In genomic region chr16:85652431-85653221, GRCh38 we compare ENCODE assay signal across 1 cellular context.
TF ChIP-seq lines count a peak whose summit lies in the region.

No MANE protein-coding gene starts in this region.

TF ChIP-seq in HepG2, 621 proteins besides CTCF, POLR2A, EP300 and RAD21 (continued from another document):
- TF ChIP-seq PRDM15 (CRISPR knock-in tag; IDR thresholded peaks at IDR 0.05) (no peak), RBM22 (optimal IDR thresholded peaks at IDR 0.05; ENCODE audit: low read length) (peak; percentile 65), ZIK1 (CRISPR knock-in tag; IDR thresholded peaks at IDR 0.05; ENCODE audit: borderline replicate concordance, low read depth) (no peak), RFXANK (CRISPR knock-in tag; IDR thresholded peaks at IDR 0.05) (no peak), ZNF263 (CRISPR knock-in tag; IDR thresholded peaks at IDR 0.05) (peak; percentile 88), ZNF432 (CRISPR knock-in tag; IDR thresholded peaks at IDR 0.05; ENCODE audit: borderline replicate concordance) (no peak), NR2F6 (IDR thresholded peaks at IDR 0.05) (no peak), NR2F6 (CRISPR knock-in tag; IDR thresholded peaks at IDR 0.05) (no peak), ELF1 (CRISPR knock-in tag; IDR thresholded peaks at IDR 0.05) (no peak), RXRB (CRISPR knock-in tag; IDR thresholded peaks at IDR 0.05; ENCODE audit: borderline replicate concordance) (no peak), ATF7 (IDR thresholded peaks at IDR 0.05) (no peak), ATF7 (CRISPR knock-in tag; IDR thresholded peaks at IDR 0.05) (no peak), ZNF768 (CRISPR knock-in tag; IDR thresholded peaks at IDR 0.05) (no peak), ARNT2 (CRISPR knock-in tag; IDR thresholded peaks at IDR 0.05; ENCODE audit: low read depth) (0 out of 2 replicates have a peak, but pooled peaks have one; percentile 16), SAP130 (CRISPR knock-in tag; IDR thresholded peaks at IDR 0.05; ENCODE audit: low read depth) (peak; percentile 23; the same call in 1 of the 2 replicates), ARID4A (CRISPR knock-in tag; IDR thresholded peaks at IDR 0.05; ENCODE audit: borderline replicate concordance) (0 out of 2 replicates have a peak, but pooled peaks have one; percentile 13), JUND (CRISPR knock-in tag; IDR thresholded peaks at IDR 0.05) (no peak), FOXK2 (IDR thresholded peaks at IDR 0.05) (no peak), CENPT (CRISPR knock-in tag; IDR thresholded peaks at IDR 0.05; ENCODE audit: low read depth) (no peak), YEATS4 (CRISPR knock-in tag; IDR thresholded peaks at IDR 0.05; ENCODE audit: borderline replicate concordance) (no peak), GABPB1 (CRISPR knock-in tag; IDR thresholded peaks at IDR 0.05) (0 out of 2 replicates have a peak, but pooled peaks have one; percentile 25), ZNF124 (CRISPR knock-in tag; IDR thresholded peaks at IDR 0.05) (no peak), ZNF225 (CRISPR knock-in tag; IDR thresholded peaks at IDR 0.05) (no peak), ZNF660 (CRISPR knock-in tag; IDR thresholded peaks at IDR 0.05; ENCODE audit: borderline replicate concordance, low read depth) (no peak), RBM39 (IDR thresholded peaks at IDR 0.05; ENCODE audit: low read depth, low read length, poor library complexity, severe bottlenecking) (no peak), ZNF451 (CRISPR knock-in tag; IDR thresholded peaks at IDR 0.05) (no peak), ZNF782 (CRISPR knock-in tag; IDR thresholded peaks at IDR 0.05; ENCODE audit: borderline replicate concordance) (no peak), ZNF607 (CRISPR knock-in tag; IDR thresholded peaks at IDR 0.05; ENCODE audit: borderline replicate concordance) (no peak), ARNT (IDR thresholded peaks at IDR 0.05) (no peak), ZNF207 (IDR thresholded peaks at IDR 0.05; ENCODE audit: borderline replicate concordance) (no peak)
- TF ChIP-seq, protein P1, sequence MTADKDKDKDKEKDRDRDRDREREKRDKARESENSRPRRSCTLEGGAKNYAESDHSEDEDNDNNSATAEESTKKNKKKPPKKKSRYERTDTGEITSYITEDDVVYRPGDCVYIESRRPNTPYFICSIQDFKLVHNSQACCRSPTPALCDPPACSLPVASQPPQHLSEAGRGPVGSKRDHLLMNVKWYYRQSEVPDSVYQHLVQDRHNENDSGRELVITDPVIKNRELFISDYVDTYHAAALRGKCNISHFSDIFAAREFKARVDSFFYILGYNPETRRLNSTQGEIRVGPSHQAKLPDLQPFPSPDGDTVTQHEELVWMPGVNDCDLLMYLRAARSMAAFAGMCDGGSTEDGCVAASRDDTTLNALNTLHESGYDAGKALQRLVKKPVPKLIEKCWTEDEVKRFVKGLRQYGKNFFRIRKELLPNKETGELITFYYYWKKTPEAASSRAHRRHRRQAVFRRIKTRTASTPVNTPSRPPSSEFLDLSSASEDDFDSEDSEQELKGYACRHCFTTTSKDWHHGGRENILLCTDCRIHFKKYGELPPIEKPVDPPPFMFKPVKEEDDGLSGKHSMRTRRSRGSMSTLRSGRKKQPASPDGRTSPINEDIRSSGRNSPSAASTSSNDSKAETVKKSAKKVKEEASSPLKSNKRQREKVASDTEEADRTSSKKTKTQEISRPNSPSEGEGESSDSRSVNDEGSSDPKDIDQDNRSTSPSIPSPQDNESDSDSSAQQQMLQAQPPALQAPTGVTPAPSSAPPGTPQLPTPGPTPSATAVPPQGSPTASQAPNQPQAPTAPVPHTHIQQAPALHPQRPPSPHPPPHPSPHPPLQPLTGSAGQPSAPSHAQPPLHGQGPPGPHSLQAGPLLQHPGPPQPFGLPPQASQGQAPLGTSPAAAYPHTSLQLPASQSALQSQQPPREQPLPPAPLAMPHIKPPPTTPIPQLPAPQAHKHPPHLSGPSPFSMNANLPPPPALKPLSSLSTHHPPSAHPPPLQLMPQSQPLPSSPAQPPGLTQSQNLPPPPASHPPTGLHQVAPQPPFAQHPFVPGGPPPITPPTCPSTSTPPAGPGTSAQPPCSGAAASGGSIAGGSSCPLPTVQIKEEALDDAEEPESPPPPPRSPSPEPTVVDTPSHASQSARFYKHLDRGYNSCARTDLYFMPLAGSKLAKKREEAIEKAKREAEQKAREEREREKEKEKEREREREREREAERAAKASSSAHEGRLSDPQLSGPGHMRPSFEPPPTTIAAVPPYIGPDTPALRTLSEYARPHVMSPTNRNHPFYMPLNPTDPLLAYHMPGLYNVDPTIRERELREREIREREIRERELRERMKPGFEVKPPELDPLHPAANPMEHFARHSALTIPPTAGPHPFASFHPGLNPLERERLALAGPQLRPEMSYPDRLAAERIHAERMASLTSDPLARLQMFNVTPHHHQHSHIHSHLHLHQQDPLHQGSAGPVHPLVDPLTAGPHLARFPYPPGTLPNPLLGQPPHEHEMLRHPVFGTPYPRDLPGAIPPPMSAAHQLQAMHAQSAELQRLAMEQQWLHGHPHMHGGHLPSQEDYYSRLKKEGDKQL (CRISPR knock-in tag; IDR thresholded peaks at IDR 0.05; ENCODE audit: low read depth) = no peak
- TF ChIP-seq, protein P2, sequence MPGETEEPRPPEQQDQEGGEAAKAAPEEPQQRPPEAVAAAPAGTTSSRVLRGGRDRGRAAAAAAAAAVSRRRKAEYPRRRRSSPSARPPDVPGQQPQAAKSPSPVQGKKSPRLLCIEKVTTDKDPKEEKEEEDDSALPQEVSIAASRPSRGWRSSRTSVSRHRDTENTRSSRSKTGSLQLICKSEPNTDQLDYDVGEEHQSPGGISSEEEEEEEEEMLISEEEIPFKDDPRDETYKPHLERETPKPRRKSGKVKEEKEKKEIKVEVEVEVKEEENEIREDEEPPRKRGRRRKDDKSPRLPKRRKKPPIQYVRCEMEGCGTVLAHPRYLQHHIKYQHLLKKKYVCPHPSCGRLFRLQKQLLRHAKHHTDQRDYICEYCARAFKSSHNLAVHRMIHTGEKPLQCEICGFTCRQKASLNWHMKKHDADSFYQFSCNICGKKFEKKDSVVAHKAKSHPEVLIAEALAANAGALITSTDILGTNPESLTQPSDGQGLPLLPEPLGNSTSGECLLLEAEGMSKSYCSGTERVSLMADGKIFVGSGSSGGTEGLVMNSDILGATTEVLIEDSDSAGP (CRISPR knock-in tag; IDR thresholded peaks at IDR 0.05; ENCODE audit: borderline replicate concordance) = peak; percentile 13; the same call in 1 of the 2 replicates
- TF ChIP-seq, protein P3, sequence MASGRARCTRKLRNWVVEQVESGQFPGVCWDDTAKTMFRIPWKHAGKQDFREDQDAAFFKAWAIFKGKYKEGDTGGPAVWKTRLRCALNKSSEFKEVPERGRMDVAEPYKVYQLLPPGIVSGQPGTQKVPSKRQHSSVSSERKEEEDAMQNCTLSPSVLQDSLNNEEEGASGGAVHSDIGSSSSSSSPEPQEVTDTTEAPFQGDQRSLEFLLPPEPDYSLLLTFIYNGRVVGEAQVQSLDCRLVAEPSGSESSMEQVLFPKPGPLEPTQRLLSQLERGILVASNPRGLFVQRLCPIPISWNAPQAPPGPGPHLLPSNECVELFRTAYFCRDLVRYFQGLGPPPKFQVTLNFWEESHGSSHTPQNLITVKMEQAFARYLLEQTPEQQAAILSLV (CRISPR knock-in tag; IDR thresholded peaks at IDR 0.05; ENCODE audit: borderline replicate concordance) = peak; percentile 48; the same call in 1 of the 2 replicates
- TF ChIP-seq, protein P4, sequence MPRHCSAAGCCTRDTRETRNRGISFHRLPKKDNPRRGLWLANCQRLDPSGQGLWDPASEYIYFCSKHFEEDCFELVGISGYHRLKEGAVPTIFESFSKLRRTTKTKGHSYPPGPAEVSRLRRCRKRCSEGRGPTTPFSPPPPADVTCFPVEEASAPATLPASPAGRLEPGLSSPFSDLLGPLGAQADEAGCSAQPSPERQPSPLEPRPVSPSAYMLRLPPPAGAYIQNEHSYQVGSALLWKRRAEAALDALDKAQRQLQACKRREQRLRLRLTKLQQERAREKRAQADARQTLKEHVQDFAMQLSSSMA (CRISPR knock-in tag; IDR thresholded peaks at IDR 0.05) = no peak
- TF ChIP-seq, protein P5, sequence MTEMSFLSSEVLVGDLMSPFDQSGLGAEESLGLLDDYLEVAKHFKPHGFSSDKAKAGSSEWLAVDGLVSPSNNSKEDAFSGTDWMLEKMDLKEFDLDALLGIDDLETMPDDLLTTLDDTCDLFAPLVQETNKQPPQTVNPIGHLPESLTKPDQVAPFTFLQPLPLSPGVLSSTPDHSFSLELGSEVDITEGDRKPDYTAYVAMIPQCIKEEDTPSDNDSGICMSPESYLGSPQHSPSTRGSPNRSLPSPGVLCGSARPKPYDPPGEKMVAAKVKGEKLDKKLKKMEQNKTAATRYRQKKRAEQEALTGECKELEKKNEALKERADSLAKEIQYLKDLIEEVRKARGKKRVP (CRISPR knock-in tag; IDR thresholded peaks at IDR 0.05) = no peak
- TF ChIP-seq, protein P6, sequence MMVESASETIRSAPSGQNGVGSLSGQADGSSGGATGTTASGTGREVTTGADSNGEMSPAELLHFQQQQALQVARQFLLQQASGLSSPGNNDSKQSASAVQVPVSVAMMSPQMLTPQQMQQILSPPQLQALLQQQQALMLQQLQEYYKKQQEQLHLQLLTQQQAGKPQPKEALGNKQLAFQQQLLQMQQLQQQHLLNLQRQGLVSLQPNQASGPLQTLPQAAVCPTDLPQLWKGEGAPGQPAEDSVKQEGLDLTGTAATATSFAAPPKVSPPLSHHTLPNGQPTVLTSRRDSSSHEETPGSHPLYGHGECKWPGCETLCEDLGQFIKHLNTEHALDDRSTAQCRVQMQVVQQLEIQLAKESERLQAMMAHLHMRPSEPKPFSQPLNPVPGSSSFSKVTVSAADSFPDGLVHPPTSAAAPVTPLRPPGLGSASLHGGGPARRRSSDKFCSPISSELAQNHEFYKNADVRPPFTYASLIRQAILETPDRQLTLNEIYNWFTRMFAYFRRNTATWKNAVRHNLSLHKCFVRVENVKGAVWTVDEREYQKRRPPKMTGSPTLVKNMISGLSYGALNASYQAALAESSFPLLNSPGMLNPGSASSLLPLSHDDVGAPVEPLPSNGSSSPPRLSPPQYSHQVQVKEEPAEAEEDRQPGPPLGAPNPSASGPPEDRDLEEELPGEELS (CRISPR knock-in tag; IDR thresholded peaks at IDR 0.05) = no peak
